6 cellular contexts compared by ENCODE assay signal in the genomic region with DNA sequence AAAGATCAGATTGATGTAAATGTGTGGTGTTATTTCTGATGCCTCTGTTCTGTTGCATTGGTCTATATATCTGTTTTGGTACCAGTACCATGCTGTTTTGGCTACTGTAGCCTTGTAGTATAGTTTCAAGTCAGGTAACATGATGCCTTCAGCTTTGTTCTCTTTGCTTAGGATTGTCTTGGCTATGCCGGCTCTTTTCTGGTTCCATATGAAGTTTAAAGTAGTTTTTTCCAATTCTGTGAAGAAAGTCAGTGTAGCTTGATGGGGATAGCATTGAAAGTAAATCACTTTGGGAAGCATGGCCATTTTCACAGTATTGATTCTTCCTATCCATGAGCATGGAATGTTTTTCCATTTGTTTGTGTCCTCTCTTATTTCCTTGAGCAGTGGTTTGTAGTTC.
DNase-seq lines count a peak whose midpoint lies in the region; ATAC-seq and TF ChIP-seq lines count a peak whose summit lies in the region.
"Not testable (repeated sequence)": the region's sequence is repeated elsewhere in the genome, so short reads cannot be mapped to it uniquely, and the experiment has no call there.

No MANE protein-coding gene starts in this region.

- peak overlapping the region; percentile 10 to 48 (median 33) for H3K27ac Mint-ChIP-seq in CD4-positive, CD25-positive, alpha-beta regulatory T cell
- peak overlapping the region; percentile 18 for H3K27ac Mint-ChIP-seq in activated T-cell treated with anti-CD3 and anti-CD28 coated beads, Interleukin-2, amount 50 U/mL, for 24 hours
- peak overlapping the region; percentile 50 for H3K27ac Mint-ChIP-seq in activated naive CD8-positive, alpha-beta T cell treated with anti-CD3 and anti-CD28 coated beads, Interleukin-2, amount 50 U/mL, for 24 hours
- H3K27ac Mint-ChIP-seq in endothelial cell (ENCODE audit: unreplicated experiment): not testable (repeated sequence)
- H3K27ac Mint-ChIP-seq in naive B cell: peak overlapping the region in 4 of 6 donors; percentile 10 to 88 (median 64)

- not testable (repeated sequence) for H3K4me1 ChIP-seq in CD4-positive, CD25-positive, alpha-beta regulatory T cell (ENCODE audit: control insufficient read depth, insufficient read depth, low read length, poor library complexity, severe bottlenecking); SJSA1 (replicated peaks)

- not testable (repeated sequence) for H3K9me3 ChIP-seq in CD4-positive, CD25-positive, alpha-beta regulatory T cell (ENCODE audit: control insufficient read depth in 2 of 2, low read length in 2 of 2); SJSA1 (replicated peaks)

- not testable (repeated sequence) for H3K27me3 Mint-ChIP-seq in CD4-positive, CD25-positive, alpha-beta regulatory T cell; activated T-cell treated with anti-CD3 and anti-CD28 coated beads, Interleukin-2, amount 50 U/mL, for 24 hours; activated naive CD8-positive, alpha-beta T cell treated with anti-CD3 and anti-CD28 coated beads, Interleukin-2, amount 50 U/mL, for 24 hours; endothelial cell (ENCODE audit: unreplicated experiment); naive B cell

- TF ChIP-seq CTCF in endothelial cell (IDR thresholded peaks at IDR 0.05; ENCODE audit: unreplicated experiment): not testable (repeated sequence)

- peaks cover 74% of the 10 kb centered on the region for H3K36me3 Mint-ChIP-seq in CD4-positive, CD25-positive, alpha-beta regulatory T cell
- H3K36me3 Mint-ChIP-seq in activated T-cell treated with anti-CD3 and anti-CD28 coated beads, Interleukin-2, amount 50 U/mL, for 24 hours (ENCODE audit: low read depth): peaks cover 92% of the 10 kb centered on the region
- peaks cover 75% of the 10 kb centered on the region for H3K36me3 Mint-ChIP-seq in activated naive CD8-positive, alpha-beta T cell treated with anti-CD3 and anti-CD28 coated beads, Interleukin-2, amount 50 U/mL, for 24 hours (ENCODE audit: low read depth)
- H3K36me3 Mint-ChIP-seq in endothelial cell (ENCODE audit: low read depth, unreplicated experiment) (peaks cover 41% of the 10 kb centered on the region), naive B cell (peaks cover 48 to 59% of the 10 kb centered on the region in 2 donors)

- not testable (repeated sequence) for DNase-seq in CD4-positive, CD25-positive, alpha-beta regulatory T cell; activated T-cell treated with anti-CD3 and anti-CD28 coated beads, Interleukin-2, amount 50 U/mL, for 24 hours; activated naive CD8-positive, alpha-beta T cell treated with anti-CD3 and anti-CD28 coated beads, Interleukin-2, amount 50 U/mL, for 24 hours; endothelial cell (ENCODE audit: low spot score); naive B cell
- peak; percentile 62 for DNase-seq in SJSA1 (ENCODE audit: low read depth in 1 of 2, low spot score in 2 of 2)

- not testable (repeated sequence) for H3K4me3 ChIP-seq in CD4-positive, CD25-positive, alpha-beta regulatory T cell (ENCODE audit: low read depth, low read length); SJSA1

- H3K27ac ChIP-seq in CD4-positive, CD25-positive, alpha-beta regulatory T cell (ENCODE audit: insufficient read depth, low read length, poor library complexity, severe bottlenecking); SJSA1: not testable (repeated sequence)

- peaks cover 0 to 12% (median 5%) of the 10 kb centered on the region in 7 donors for H3K9me3 Mint-ChIP-seq in CD4-positive, CD25-positive, alpha-beta regulatory T cell
- H3K9me3 Mint-ChIP-seq in activated T-cell treated with anti-CD3 and anti-CD28 coated beads, Interleukin-2, amount 50 U/mL, for 24 hours; endothelial cell (ENCODE audit: unreplicated experiment): not testable (repeated sequence)
- peaks cover 16% of the 10 kb centered on the region for H3K9me3 Mint-ChIP-seq in activated naive CD8-positive, alpha-beta T cell treated with anti-CD3 and anti-CD28 coated beads, Interleukin-2, amount 50 U/mL, for 24 hours
- peaks cover 6 to 21% (median 10%) of the 10 kb centered on the region in 7 donors for H3K9me3 Mint-ChIP-seq in naive B cell

- H3K4me1 Mint-ChIP-seq in CD4-positive, CD25-positive, alpha-beta regulatory T cell: peaks cover 63 to 84% (median 75%) of the 10 kb centered on the region in 4 donors
- peaks cover 62% of the 10 kb centered on the region for H3K4me1 Mint-ChIP-seq in activated T-cell treated with anti-CD3 and anti-CD28 coated beads, Interleukin-2, amount 50 U/mL, for 24 hours (ENCODE audit: low read depth)
- H3K4me1 Mint-ChIP-seq in activated naive CD8-positive, alpha-beta T cell treated with anti-CD3 and anti-CD28 coated beads, Interleukin-2, amount 50 U/mL, for 24 hours: peaks cover 35% of the 10 kb centered on the region
- H3K4me1 Mint-ChIP-seq in endothelial cell (ENCODE audit: unreplicated experiment): not testable (repeated sequence)
- peaks cover 36 to 60% (median 41%) of the 10 kb centered on the region in 3 donors for H3K4me1 Mint-ChIP-seq in naive B cell

- ATAC-seq in CD4-positive, CD25-positive, alpha-beta regulatory T cell (ENCODE audit: low read depth in 2 of 2); activated naive CD8-positive, alpha-beta T cell treated with anti-CD3 and anti-CD28 coated beads, Interleukin-2, amount 50 U/mL, for 24 hours; naive B cell (ENCODE audit: low read depth in 2 of 2): not testable (repeated sequence)

- peaks cover 43% of the 10 kb centered on the region for H3K36me3 ChIP-seq in CD4-positive, CD25-positive, alpha-beta regulatory T cell (ENCODE audit: control insufficient read depth, insufficient read depth, low read length)
- H3K36me3 ChIP-seq in SJSA1: not testable (repeated sequence)

- H3K27me3 ChIP-seq in CD4-positive, CD25-positive, alpha-beta regulatory T cell (ENCODE audit: control insufficient read depth, insufficient read depth, low read length): not testable (repeated sequence)
- H3K27me3 ChIP-seq in SJSA1 (replicated peaks): peaks cover 93% of the 10 kb centered on the region

- peak overlapping the region in 3 of 4 donors; percentile 48 to 57 (median 56) for H3K4me3 Mint-ChIP-seq in CD4-positive, CD25-positive, alpha-beta regulatory T cell
- not testable (repeated sequence) for H3K4me3 Mint-ChIP-seq in activated T-cell treated with anti-CD3 and anti-CD28 coated beads, Interleukin-2, amount 50 U/mL, for 24 hours; activated naive CD8-positive, alpha-beta T cell treated with anti-CD3 and anti-CD28 coated beads, Interleukin-2, amount 50 U/mL, for 24 hours
- H3K4me3 Mint-ChIP-seq in endothelial cell (ENCODE audit: unreplicated experiment) (peak overlapping the region; percentile 16), naive B cell (peak overlapping the region in 3 of 8 donors; percentile 10 to 48 (median 26))
